8 cellular contexts compared by ENCODE assay signal in the genomic region with DNA sequence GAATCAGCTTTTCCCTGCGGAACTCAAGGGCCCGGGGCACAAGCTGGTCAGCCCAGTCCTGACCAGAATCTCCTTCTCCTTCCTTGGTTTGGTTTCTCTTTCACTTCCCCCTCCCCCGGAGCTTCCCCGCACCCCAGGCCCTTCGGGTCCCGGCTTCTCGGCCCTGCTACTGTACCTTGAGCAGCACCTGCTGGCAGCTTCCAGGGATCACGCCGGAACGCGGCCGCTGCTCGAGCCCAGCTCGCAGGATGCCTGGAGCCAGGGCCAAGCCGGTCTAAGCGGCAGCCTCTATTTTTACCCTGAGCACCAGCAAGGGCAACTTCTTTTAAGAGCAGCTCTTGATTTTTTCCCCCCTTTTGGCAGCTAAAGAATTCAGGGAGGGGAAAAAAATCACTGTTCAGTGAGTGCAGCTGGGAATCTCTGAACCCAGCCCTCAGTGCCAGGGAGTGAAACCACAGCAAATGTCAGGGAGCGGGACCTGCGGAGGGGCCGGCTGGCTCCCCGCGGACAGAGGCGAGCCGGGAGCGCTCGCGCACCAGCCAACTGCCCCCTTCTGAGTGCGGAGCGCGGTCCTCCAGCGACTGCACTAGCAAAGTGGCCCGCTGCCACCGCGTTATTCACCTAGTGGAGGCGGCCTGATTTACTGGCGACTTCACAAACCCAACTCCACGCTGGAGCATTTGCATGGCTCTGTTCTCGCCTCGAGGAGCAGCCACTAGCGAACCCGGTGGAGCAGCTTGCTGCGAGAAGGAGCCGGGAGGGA. TPM values are rescaled to one million over a fixed set of nuclear protein-coding genes. Genes with fewer than 3 reads are reported as not detected.
DNase-seq lines count a peak whose midpoint lies in the region; ATAC-seq and TF ChIP-seq lines count a peak whose summit lies in the region.

No MANE protein-coding gene starts in this region.

- H3K4me1 ChIP-seq in CD4-positive, CD25-positive, alpha-beta regulatory T cell (ENCODE audit: control insufficient read depth, insufficient read depth, low read length, poor library complexity, severe bottlenecking), result peaks cover 7% of the 10 kb centered on the region
- peaks cover 8 to 41% (median 18%) of the 10 kb centered on the region in 4 donors for H3K4me1 ChIP-seq in stomach

- no peaks in the 10 kb centered on the region for H3K36me3 Mint-ChIP-seq in CD4-positive, CD25-positive, alpha-beta regulatory T cell
- no peaks in the 10 kb centered on the region for H3K36me3 Mint-ChIP-seq in natural killer cell

- intact Hi-C loops in natural killer cell (cut with micrococcal nuclease) (loop anchor here (10.0 kb wide), 1 partner anchor 190 kb away; no protein-coding TSS in a partner anchor), stomach (cut with DNase I; ENCODE audit: low total_unique reads) (no loop called here)

- peaks cover 12% of the 10 kb centered on the region for H3K27me3 Mint-ChIP-seq in CD4-positive, CD25-positive, alpha-beta regulatory T cell
- H3K27me3 Mint-ChIP-seq in natural killer cell (ENCODE audit: low read depth in 2 of 2), result peaks cover 22 to 43% of the 10 kb centered on the region in 2 donors

- H3K27ac Mint-ChIP-seq in CD4-positive, CD25-positive, alpha-beta regulatory T cell, result no peak overlapping the region
- peak overlapping the region in 1 of 2 donors; percentile 90 for H3K27ac Mint-ChIP-seq in natural killer cell

- H3K4me3 Mint-ChIP-seq in CD4-positive, CD25-positive, alpha-beta regulatory T cell, result peak overlapping the region in 3 of 4 donors; percentile 78 to 85 (median 82)
- H3K4me3 Mint-ChIP-seq in natural killer cell, result peak overlapping the region; percentile 93

- WGBS in stomach, 5 donors, result 1 to 4% (median 2%) methylated on average over 31 to 42 of the region's 42 CpGs

- TF ChIP-seq POLR2A in stomach (IDR thresholded peaks at IDR 0.05), result no peak

- no peaks in the 10 kb centered on the region for H3K9me3 ChIP-seq in CD4-positive, CD25-positive, alpha-beta regulatory T cell (ENCODE audit: control insufficient read depth in 2 of 2, low read length in 2 of 2)
- H3K9me3 ChIP-seq in stomach, result no peaks in the 10 kb centered on the region

- H3K4me1 Mint-ChIP-seq in CD4-positive, CD25-positive, alpha-beta regulatory T cell, result peaks cover 0 to 17% (median 6%) of the 10 kb centered on the region in 4 donors
- peaks cover 14 to 21% of the 10 kb centered on the region in 2 donors for H3K4me1 Mint-ChIP-seq in natural killer cell

- DNase-seq in CD4-positive, CD25-positive, alpha-beta regulatory T cell, result peak in 2 of 3 donors; percentile 2 to 58
- peak; percentile 88 for DNase-seq in NOMO-1 treated with DMSO at 0.1 percent for 48 hours (lab: John Stamatoyannopoulos, UW; ENCODE audit: unreplicated experiment)
- DNase-seq in activated T-cell treated with anti-CD3 and anti-CD28 coated beads, Interleukin-2, amount 50 U/mL, for 48 hours, result peak; percentile 57 to 72
- peak; percentile 91 for DNase-seq in fibroblast of peridontal ligament (ENCODE audit: extremely low read depth)
- DNase-seq in natural killer cell, result peak; percentile 49
- DNase-seq in stomach, result peak; percentile 90

- H3K4me3 ChIP-seq in CD4-positive, CD25-positive, alpha-beta regulatory T cell (ENCODE audit: low read depth, low read length), result no peak overlapping the region
- peak overlapping the region; percentile 50 to 60 (median 54) for H3K4me3 ChIP-seq in stomach

- H3K27me3 ChIP-seq in CD4-positive, CD25-positive, alpha-beta regulatory T cell (ENCODE audit: control insufficient read depth, insufficient read depth, low read length), result peaks cover 2% of the 10 kb centered on the region
- peaks cover 0 to 17% (median 5%) of the 10 kb centered on the region in 3 donors for H3K27me3 ChIP-seq in stomach

- TF ChIP-seq CTCF in natural killer cell (IDR thresholded peaks at IDR 0.05) (peak; percentile 42), stomach (IDR thresholded peaks at IDR 0.05) (peak in 5 of 7 experiments; percentile 40 to 57 (median 51))

- no peak overlapping the region for H3K27ac ChIP-seq in CD4-positive, CD25-positive, alpha-beta regulatory T cell (ENCODE audit: insufficient read depth, low read length, poor library complexity, severe bottlenecking)
- H3K27ac ChIP-seq in stomach, result peak overlapping the region; percentile 70 to 88 (median 75)

- H3K9me3 Mint-ChIP-seq in CD4-positive, CD25-positive, alpha-beta regulatory T cell, result peaks cover 0 to 4% (median 0%) of the 10 kb centered on the region in 7 donors
- no peaks in the 10 kb centered on the region for H3K9me3 Mint-ChIP-seq in natural killer cell

- ATAC-seq in CD4-positive, CD25-positive, alpha-beta regulatory T cell (ENCODE audit: low read depth in 2 of 2), result peak; percentile 68 to 71
- ATAC-seq in GM19035 (IDR thresholded peaks at IDR 0.05; ENCODE audit: unreplicated experiment), result peak; percentile 96
- ATAC-seq in HG03196 (IDR thresholded peaks at IDR 0.05; ENCODE audit: unreplicated experiment), result peak; percentile 98
- peak; percentile 88 to 92 (median 89) for ATAC-seq in natural killer cell

- H3K36me3 ChIP-seq in CD4-positive, CD25-positive, alpha-beta regulatory T cell (ENCODE audit: control insufficient read depth, insufficient read depth, low read length), result no peaks in the 10 kb centered on the region
- H3K36me3 ChIP-seq in stomach, result no peaks in the 10 kb centered on the region

- TF ChIP-seq EP300 in stomach (IDR thresholded peaks at IDR 0.05), result no peak

RNA-seq across cellular contexts. Expression of gene INHBA, which starts 2.4 kb away (rescaled TPM):
- total RNA-seq in CD4-positive, CD25-positive, alpha-beta regulatory T cell, result not detected
- polyA plus RNA-seq in CD4-positive, CD25-positive, alpha-beta regulatory T cell, result not detected
- total RNA-seq in natural killer cell (under 1 TPM in 1 of 3 donors, not detected in 2; 0.65 TPM), stomach (1 to 10 TPM in 2 of 5 donors, under 1 TPM in 1, not detected in 2; 0.58 to 4.8 (median 3.5) TPM)
- under 1 TPM in 2 of 3 donors, not detected in 1; 0.44 to 0.85 TPM for polyA plus RNA-seq in stomach

Comparison
In these comparisons a context has a peak if more than half of its experiments do, and no peak if none do; other contexts are left out.
1. DNase-seq: peak in every context shown above with its lines; median percentile 91 in fibroblast of peridontal ligament; 90 in stomach; 88 in NOMO-1 treated with DMSO at 0.1 percent for 48 hours; 64 in activated T-cell treated with anti-CD3 and anti-CD28 coated beads, Interleukin-2, amount 50 U/mL, for 48 hours; 49 in natural killer cell; 30 in CD4-positive, CD25-positive, alpha-beta regulatory T cell.